ENCODE assay signal across 8 cellular contexts in genomic region chr7:92135490-92135889, GRCh38. TPM values are rescaled to one million over a fixed set of nuclear protein-coding genes. Genes with fewer than 3 reads are reported as not detected.
DNase-seq lines count a peak whose midpoint lies in the region; ATAC-seq and TF ChIP-seq lines count a peak whose summit lies in the region.

No MANE protein-coding gene starts in this region.

- peak overlapping the region in 9 of 10 donors; percentile 93 to 99 (median 95) for H3K27ac ChIP-seq in heart right ventricle
- peak overlapping the region; percentile 98 for H3K27ac ChIP-seq in vagina

- intact Hi-C loops in heart right ventricle (cut with DNase I) = loop anchor here in 2 of 10 donors (2.0 to 10.0 kb wide), 2 partner anchors 43 to 79 kb away; partner anchors contain the start of gene LRRD1 (in 1 of the 2)
- intact Hi-C loops in left ventricle myocardium superior (cut with micrococcal nuclease) = no loop called here
- intact Hi-C loops in vagina (cut with DNase I) = no loop called here

- H3K4me3 ChIP-seq in heart right ventricle (peak overlapping the region in 9 of 10 donors; percentile 77 to 99 (median 90)), astrocyte of the spinal cord (ENCODE audit: low read depth, low read length) (peak overlapping the region; percentile 82), vagina (peak overlapping the region; percentile 88 to 98)

- no peak for DNase-seq in heart right ventricle
- no peak for DNase-seq in left ventricle myocardium superior
- no peak for DNase-seq in astrocyte of the spinal cord (ENCODE audit: low read depth, low spot score)
- peak; percentile 17 for DNase-seq in medulla oblongata (ENCODE audit: extremely low spot score)
- DNase-seq in vagina (ENCODE audit: extremely low spot score in 2 of 2) = no peak
- DNase-seq in NCI-H526 (lab: John Stamatoyannopoulos, UW) = no peak
- no peak for DNase-seq in AG08396 (ENCODE audit: low spot score)
- DNase-seq in SKM-1 treated with dmso at 0.1 percent for 144 hours (lab: John Stamatoyannopoulos, UW; ENCODE audit: unreplicated experiment) = no peak

- peaks cover 0 to 26% (median 16%) of the 10 kb centered on the region in 9 donors for H3K4me1 ChIP-seq in heart right ventricle
- H3K4me1 ChIP-seq in vagina = peaks cover 27% of the 10 kb centered on the region

- 55 to 57% methylated on average over 7 of the region's 7 CpGs for WGBS in heart right ventricle, 2 donors

- H3K27me3 ChIP-seq in heart right ventricle (no peaks in the 10 kb centered on the region), vagina (no peaks in the 10 kb centered on the region)

- TF ChIP-seq CTCF in heart right ventricle (IDR thresholded peaks at IDR 0.05) (no peak), astrocyte of the spinal cord (IDR thresholded peaks at IDR 0.05; ENCODE audit: low read depth, low read length) (no peak), vagina (IDR thresholded peaks at IDR 0.05) (no peak)

- no peaks in the 10 kb centered on the region for H3K9me3 ChIP-seq in heart right ventricle
- no peaks in the 10 kb centered on the region for H3K9me3 ChIP-seq in vagina

- ATAC-seq in heart right ventricle (no peak), left ventricle myocardium superior (no peak)

- H3K36me3 ChIP-seq in heart right ventricle (peaks cover 0 to 10% (median 0%) of the 10 kb centered on the region in 9 donors), vagina (no peaks in the 10 kb centered on the region)

- TF ChIP-seq POLR2A in vagina (IDR thresholded peaks at IDR 0.05) = no peak

- in situ Hi-C loops in astrocyte of the spinal cord (cut with HindIII; ENCODE audit: low sequenced_read_pairs) = no loop called here

RNA-seq across cellular contexts. Expression of gene CYP51A1, which starts 1.2 kb away (rescaled TPM):
- 10 to 100 TPM; 20.3 to 45.5 (median 27.0) TPM for total RNA-seq in heart right ventricle
- polyA plus RNA-seq in heart right ventricle = 10 to 100 TPM in 1 of 2 donors, 1 to 10 TPM in 1; 5.8 to 22.1 TPM
- 17.6 TPM for total RNA-seq in left ventricle myocardium superior
- total RNA-seq in vagina = 39.0 TPM

RNA-seq across cellular contexts. Expression of gene LRRD1, which starts 43.5 kb away (rescaled TPM):
- total RNA-seq in heart right ventricle = under 1 TPM in 4 of 10 donors, not detected in 6; 0.08 to 0.18 (median 0.12) TPM
- not detected for polyA plus RNA-seq in heart right ventricle
- total RNA-seq in left ventricle myocardium superior = not detected
- 0.49 TPM for total RNA-seq in vagina
